ENCODE assay signal across 12 cellular contexts in genomic region chr1:26292735-26293134, GRCh38. TPM values are rescaled to one million over a fixed set of nuclear protein-coding genes. Genes with fewer than 3 reads are reported as not detected.
A peak's percentile ranks its signal among the peaks of the same experiment; 100 is the strongest.
DNase-seq lines count a peak whose midpoint lies in the region; ATAC-seq lines count a peak whose summit lies in the region.
"Not testable (repeated sequence)": the region's sequence is repeated elsewhere in the genome, so short reads cannot be mapped to it uniquely, and the experiment has no call there.
"Had no signal": no experiment of that assay in that cellular context is flagged by ENCODE, and none has a peak within 500 bp of the region (broad histone marks: within the 10 kb centered on the region; RNA-seq: fewer than 3 reads in every experiment).

No MANE protein-coding gene starts in this region.

- H3K4me1 Mint-ChIP-seq in CD4-positive, CD25-positive, alpha-beta regulatory T cell: peaks cover 7 to 67% (median 36%) of the 10 kb centered on the region in 4 donors
- peaks cover 52 to 71% (median 70%) of the 10 kb centered on the region in 3 donors for H3K4me1 Mint-ChIP-seq in T-cell
- H3K4me1 Mint-ChIP-seq in activated CD8-positive, alpha-beta T cell treated with anti-CD3 and anti-CD28 coated beads, Interleukin-2, amount 10 ng/mL, durations not matched to agents 7 days and 5 days (ENCODE audit: low read depth): peaks cover 45% of the 10 kb centered on the region
- H3K4me1 Mint-ChIP-seq in activated naive CD8-positive, alpha-beta T cell treated with anti-CD3 and anti-CD28 coated beads, Interleukin-2, amount 10 ng/mL, durations not matched to agents 7 days and 5 days: peaks cover 44% of the 10 kb centered on the region
- H3K4me1 Mint-ChIP-seq in naive B cell: peaks cover 73 to 83% (median 82%) of the 10 kb centered on the region in 3 donors
- H3K4me1 Mint-ChIP-seq in stimulated activated memory B cell treated with anti-CD40 and anti-IgM and Interleukin-4, amounts not matched to agents 10 μg/mL and 1 μg/mL and 100 μg/mL, for 72 hours: peaks cover 76% of the 10 kb centered on the region

- H3K27ac Mint-ChIP-seq in CD4-positive, CD25-positive, alpha-beta regulatory T cell: peak overlapping the region; percentile 80 to 100 (median 96)
- H3K27ac Mint-ChIP-seq in T-cell (peak overlapping the region; percentile 99 to 100), naive B cell (peak overlapping the region; percentile 84 to 98 (median 96))
- H3K27ac Mint-ChIP-seq in activated CD8-positive, alpha-beta T cell treated with anti-CD3 and anti-CD28 coated beads, Interleukin-2, amount 10 ng/mL, durations not matched to agents 7 days and 5 days: peak overlapping the region; percentile 4
- H3K27ac Mint-ChIP-seq in activated naive CD8-positive, alpha-beta T cell treated with anti-CD3 and anti-CD28 coated beads, Interleukin-2, amount 10 ng/mL, durations not matched to agents 7 days and 5 days: peak overlapping the region; percentile 15
- H3K27ac Mint-ChIP-seq in stimulated activated memory B cell treated with anti-CD40 and anti-IgM and Interleukin-4, amounts not matched to agents 10 μg/mL and 1 μg/mL and 100 μg/mL, for 72 hours: peak overlapping the region; percentile 95

- POLR2A ChIA-PET in T-cell (lab: Charles Lee): interaction anchor here in 1 of 2 donors (0.5 kb wide), 1 partner anchor 15 kb away, joined by 5 read pairs; no protein-coding TSS in a partner anchor
- POLR2A ChIA-PET in activated CD8-positive, alpha-beta T cell treated with anti-CD3 and anti-CD28 coated beads, Interleukin-2, amount 10 ng/mL, durations not matched to agents 7 days and 5 days (lab: Charles Lee): interaction anchor here (19.5 kb wide), 1 partner anchor 25 kb away, joined by 409 read pairs; the partner anchor contains the start of gene CD52
- POLR2A ChIA-PET in activated naive CD8-positive, alpha-beta T cell treated with anti-CD3 and anti-CD28 coated beads, Interleukin-2, amount 10 ng/mL, durations not matched to agents 7 days and 5 days (lab: Charles Lee): interaction anchor here (20.6 kb wide), 1 partner anchor 24 kb away, joined by 1079 read pairs; the partner anchor contains the start of genes CD52 and UBXN11

- not testable (repeated sequence) for H3K9ac ChIP-seq in Karpas-422 (ENCODE audit: low read length)

- not testable (repeated sequence) for H3K36me3 ChIP-seq in CD4-positive, CD25-positive, alpha-beta regulatory T cell (ENCODE audit: control insufficient read depth, insufficient read depth, low read length); Karpas-422 (ENCODE audit: insufficient read depth, low read length)

- H3K79me2 ChIP-seq in Karpas-422 (ENCODE audit: low read length): not testable (repeated sequence)

- CTCF ChIA-PET in T-cell (lab: Charles Lee): not testable (repeated sequence)
- CTCF ChIA-PET in activated CD8-positive, alpha-beta T cell treated with anti-CD3 and anti-CD28 coated beads, Interleukin-2, amount 10 ng/mL, durations not matched to agents 7 days and 5 days (lab: Charles Lee): interaction anchor here (1.0 kb wide), 1 partner anchor 10 kb away, joined by 3 read pairs; no protein-coding TSS in a partner anchor

- not testable (repeated sequence) for H3K9me2 ChIP-seq in Karpas-422 (replicated peaks; ENCODE audit: insufficient read depth, low read length)

- peak overlapping the region; percentile 11 for H3K27ac ChIP-seq in CD4-positive, CD25-positive, alpha-beta regulatory T cell (ENCODE audit: insufficient read depth, low read length, poor library complexity, severe bottlenecking)
- H3K27ac ChIP-seq in Karpas-422 (ENCODE audit: low read length): peak overlapping the region; percentile 98

- H3K9me3 Mint-ChIP-seq in CD4-positive, CD25-positive, alpha-beta regulatory T cell; T-cell; activated CD8-positive, alpha-beta T cell treated with anti-CD3 and anti-CD28 coated beads, Interleukin-2, amount 10 ng/mL, durations not matched to agents 7 days and 5 days (ENCODE audit: insufficient read depth); activated naive CD8-positive, alpha-beta T cell treated with anti-CD3 and anti-CD28 coated beads, Interleukin-2, amount 10 ng/mL, durations not matched to agents 7 days and 5 days; naive B cell; stimulated activated memory B cell treated with anti-CD40 and anti-IgM and Interleukin-4, amounts not matched to agents 10 μg/mL and 1 μg/mL and 100 μg/mL, for 72 hours: not testable (repeated sequence)

- not testable (repeated sequence) for H4K20me1 ChIP-seq in Karpas-422 (ENCODE audit: insufficient read depth, low read depth, low read length)

- DNase-seq in CD4-positive, CD25-positive, alpha-beta regulatory T cell; T-cell; activated CD8-positive, alpha-beta T cell treated with anti-CD3 and anti-CD28 coated beads, Interleukin-2, amount 10 ng/mL, durations not matched to agents 7 days and 5 days; activated naive CD8-positive, alpha-beta T cell treated with anti-CD3 and anti-CD28 coated beads, Interleukin-2, amount 10 ng/mL, durations not matched to agents 7 days and 5 days; naive B cell: not testable (repeated sequence)
- DNase-seq in Karpas-422: peak; percentile 52

- not testable (repeated sequence) for H3K27me3 ChIP-seq in CD4-positive, CD25-positive, alpha-beta regulatory T cell (ENCODE audit: control insufficient read depth, insufficient read depth, low read length); Karpas-422 (ENCODE audit: low read length)

- not testable (repeated sequence) for ATAC-seq in CD4-positive, CD25-positive, alpha-beta regulatory T cell (ENCODE audit: low read depth in 2 of 2); T-cell (replicated peaks in 1 of 4); activated CD8-positive, alpha-beta T cell treated with anti-CD3 and anti-CD28 coated beads, Interleukin-2, amount 10 ng/mL, durations not matched to agents 7 days and 5 days; activated naive CD8-positive, alpha-beta T cell treated with anti-CD3 and anti-CD28 coated beads, Interleukin-2, amount 10 ng/mL, durations not matched to agents 7 days and 5 days (ENCODE audit: low read depth); naive B cell (ENCODE audit: low read depth in 2 of 2); stimulated activated memory B cell treated with anti-CD40 and anti-IgM and Interleukin-4, amounts not matched to agents 10 μg/mL and 1 μg/mL and 100 μg/mL, for 72 hours

- H3K4me2 ChIP-seq in Karpas-422 (ENCODE audit: low read depth, low read length, poor library complexity, severe bottlenecking): not testable (repeated sequence)

- H3K36me3 Mint-ChIP-seq in CD4-positive, CD25-positive, alpha-beta regulatory T cell: peaks cover 11% of the 10 kb centered on the region
- not testable (repeated sequence) for H3K36me3 Mint-ChIP-seq in T-cell, naive B cell
- H3K36me3 Mint-ChIP-seq in activated CD8-positive, alpha-beta T cell treated with anti-CD3 and anti-CD28 coated beads, Interleukin-2, amount 10 ng/mL, durations not matched to agents 7 days and 5 days (ENCODE audit: low read depth): peaks cover 33% of the 10 kb centered on the region
- peaks cover 13% of the 10 kb centered on the region for H3K36me3 Mint-ChIP-seq in activated naive CD8-positive, alpha-beta T cell treated with anti-CD3 and anti-CD28 coated beads, Interleukin-2, amount 10 ng/mL, durations not matched to agents 7 days and 5 days
- peaks cover 19% of the 10 kb centered on the region for H3K36me3 Mint-ChIP-seq in stimulated activated memory B cell treated with anti-CD40 and anti-IgM and Interleukin-4, amounts not matched to agents 10 μg/mL and 1 μg/mL and 100 μg/mL, for 72 hours

- H3K27me3 Mint-ChIP-seq in CD4-positive, CD25-positive, alpha-beta regulatory T cell; T-cell; activated CD8-positive, alpha-beta T cell treated with anti-CD3 and anti-CD28 coated beads, Interleukin-2, amount 10 ng/mL, durations not matched to agents 7 days and 5 days (ENCODE audit: low read depth); activated naive CD8-positive, alpha-beta T cell treated with anti-CD3 and anti-CD28 coated beads, Interleukin-2, amount 10 ng/mL, durations not matched to agents 7 days and 5 days; naive B cell; stimulated activated memory B cell treated with anti-CD40 and anti-IgM and Interleukin-4, amounts not matched to agents 10 μg/mL and 1 μg/mL and 100 μg/mL, for 72 hours: not testable (repeated sequence)

- H3K9me3 ChIP-seq in CD4-positive, CD25-positive, alpha-beta regulatory T cell (ENCODE audit: control insufficient read depth in 2 of 2, low read length in 2 of 2); Karpas-422 (ENCODE audit: low read length): not testable (repeated sequence)

- H2AFZ ChIP-seq in Karpas-422 (ENCODE audit: low read length): not testable (repeated sequence)

- not testable (repeated sequence) for H3K4me3 Mint-ChIP-seq in CD4-positive, CD25-positive, alpha-beta regulatory T cell; T-cell; activated CD8-positive, alpha-beta T cell treated with anti-CD3 and anti-CD28 coated beads, Interleukin-2, amount 10 ng/mL, durations not matched to agents 7 days and 5 days; activated naive CD8-positive, alpha-beta T cell treated with anti-CD3 and anti-CD28 coated beads, Interleukin-2, amount 10 ng/mL, durations not matched to agents 7 days and 5 days; stimulated activated memory B cell treated with anti-CD40 and anti-IgM and Interleukin-4, amounts not matched to agents 10 μg/mL and 1 μg/mL and 100 μg/mL, for 72 hours
- peak overlapping the region in 7 of 8 donors; percentile 66 to 88 (median 78) for H3K4me3 Mint-ChIP-seq in naive B cell

- H3K4me1 ChIP-seq in CD4-positive, CD25-positive, alpha-beta regulatory T cell (ENCODE audit: control insufficient read depth, insufficient read depth, low read length, poor library complexity, severe bottlenecking): peaks cover 53% of the 10 kb centered on the region
- H3K4me1 ChIP-seq in Karpas-422 (ENCODE audit: low read length): peaks cover 55% of the 10 kb centered on the region

- not testable (repeated sequence) for H3K4me3 ChIP-seq in CD4-positive, CD25-positive, alpha-beta regulatory T cell (ENCODE audit: low read depth, low read length); Karpas-422 (ENCODE audit: low read length)

RNA-seq across cellular contexts. Expression of gene SH3BGRL3, which starts 12.8 kb away (rescaled TPM):
- 404 TPM for total RNA-seq in CD4-positive, CD25-positive, alpha-beta regulatory T cell
- polyA plus RNA-seq in CD4-positive, CD25-positive, alpha-beta regulatory T cell: 1,000 to 10,000 TPM; 1,085 to 1,853 (median 1,299) TPM
- 108 and 143 TPM in 2 replicates for total RNA-seq in Karpas-422 (2014; rRNA removed; shearing (Covaris generic); ENCODE audit: low replicate concordance)
- 100 to 1,000 TPM; 218 to 457 (median 370) TPM for total RNA-seq in T-cell
- total RNA-seq in activated CD8-positive, alpha-beta T cell treated with anti-CD3 and anti-CD28 coated beads, Interleukin-2, amount 10 ng/mL, durations not matched to agents 7 days and 5 days: 100 to 1,000 TPM; 795 to 814 TPM
- total RNA-seq in activated naive CD8-positive, alpha-beta T cell treated with anti-CD3 and anti-CD28 coated beads, Interleukin-2, amount 10 ng/mL, durations not matched to agents 7 days and 5 days: 100 to 1,000 TPM; 531 to 542 TPM
- 1,000 to 10,000 TPM in 2 of 6 donors, 100 to 1,000 TPM in 4; 624 to 1,205 (median 832) TPM for polyA plus RNA-seq in naive B cell (ENCODE audit: low read depth in 6 of 6)

RNA-seq across cellular contexts. Expression of gene UBXN11, which starts 13.7 kb away (rescaled TPM):
- 30.8 TPM for total RNA-seq in CD4-positive, CD25-positive, alpha-beta regulatory T cell
- 10 to 100 TPM in 3 of 4 donors, 1 to 10 TPM in 1; 8.1 to 15.2 (median 11.0) TPM for polyA plus RNA-seq in CD4-positive, CD25-positive, alpha-beta regulatory T cell
- 20.7 and 56.0 TPM in 2 replicates for total RNA-seq in Karpas-422 (2014; rRNA removed; shearing (Covaris generic); ENCODE audit: low replicate concordance)
- 100 to 1,000 TPM in 3 of 5 donors, 10 to 100 TPM in 2; 39.5 to 112 (median 104) TPM for total RNA-seq in T-cell
- 10 to 100 TPM; 34.4 to 40.9 TPM for total RNA-seq in activated CD8-positive, alpha-beta T cell treated with anti-CD3 and anti-CD28 coated beads, Interleukin-2, amount 10 ng/mL, durations not matched to agents 7 days and 5 days
- 10 to 100 TPM; 60.5 to 64.1 TPM for total RNA-seq in activated naive CD8-positive, alpha-beta T cell treated with anti-CD3 and anti-CD28 coated beads, Interleukin-2, amount 10 ng/mL, durations not matched to agents 7 days and 5 days
- 10 to 100 TPM in 2 of 6 donors, 1 to 10 TPM in 4; 4.3 to 15.7 (median 6.9) TPM for polyA plus RNA-seq in naive B cell (ENCODE audit: low read depth in 6 of 6)

RNA-seq across cellular contexts. Expression of gene CD52, which starts 25.0 kb away (rescaled TPM):
- total RNA-seq in CD4-positive, CD25-positive, alpha-beta regulatory T cell: 1,528 TPM
- polyA plus RNA-seq in CD4-positive, CD25-positive, alpha-beta regulatory T cell: over 10,000 TPM in 2 of 4 donors, 1,000 to 10,000 TPM in 2; 9,467 to 12,173 (median 10,919) TPM
- 614 and 735 TPM in 2 replicates for total RNA-seq in Karpas-422 (2014; rRNA removed; shearing (Covaris generic); ENCODE audit: low replicate concordance)
- 1,000 to 10,000 TPM in 4 of 5 donors, 100 to 1,000 TPM in 1; 994 to 1,121 (median 1,054) TPM for total RNA-seq in T-cell
- 1,000 to 10,000 TPM; 1,112 to 1,180 TPM for total RNA-seq in activated CD8-positive, alpha-beta T cell treated with anti-CD3 and anti-CD28 coated beads, Interleukin-2, amount 10 ng/mL, durations not matched to agents 7 days and 5 days
- 1,000 to 10,000 TPM; 1,078 to 1,088 TPM for total RNA-seq in activated naive CD8-positive, alpha-beta T cell treated with anti-CD3 and anti-CD28 coated beads, Interleukin-2, amount 10 ng/mL, durations not matched to agents 7 days and 5 days
- over 10,000 TPM; 10,565 to 16,920 (median 13,137) TPM for polyA plus RNA-seq in naive B cell (ENCODE audit: low read depth in 6 of 6)
- total RNA-seq: A673, Caco-2, HT1080, SJCRH30 had no signal
- polyA plus RNA-seq: BJ had no signal

RNA-seq across cellular contexts. Expression of gene CEP85, which starts 58.7 kb away (rescaled TPM):
- 18.0 TPM for total RNA-seq in CD4-positive, CD25-positive, alpha-beta regulatory T cell
- polyA plus RNA-seq in CD4-positive, CD25-positive, alpha-beta regulatory T cell: 1 to 10 TPM; 6.5 to 9.8 (median 7.7) TPM
- total RNA-seq in Karpas-422 (2014; rRNA removed; shearing (Covaris generic); ENCODE audit: low replicate concordance): 23.8 and 31.5 TPM in 2 replicates
- total RNA-seq in T-cell: 10 to 100 TPM; 14.2 to 28.5 (median 20.7) TPM
- 10 to 100 TPM; 48.7 to 49.1 TPM for total RNA-seq in activated CD8-positive, alpha-beta T cell treated with anti-CD3 and anti-CD28 coated beads, Interleukin-2, amount 10 ng/mL, durations not matched to agents 7 days and 5 days
- total RNA-seq in activated naive CD8-positive, alpha-beta T cell treated with anti-CD3 and anti-CD28 coated beads, Interleukin-2, amount 10 ng/mL, durations not matched to agents 7 days and 5 days: 10 to 100 TPM; 36.0 to 37.2 TPM
- 1 to 10 TPM; 2.5 to 8.2 (median 4.9) TPM for polyA plus RNA-seq in naive B cell (ENCODE audit: low read depth in 6 of 6)

Comparison
In these comparisons a context has a peak if more than half of its experiments do, and no peak if none do; other contexts are left out.
1. H3K27ac Mint-ChIP-seq: peak in every context shown above with its lines; median percentile 100 in T-cell; 96 in CD4-positive, CD25-positive, alpha-beta regulatory T cell; 96 in naive B cell; 95 in stimulated activated memory B cell treated with anti-CD40 and anti-IgM and Interleukin-4, amounts not matched to agents 10 μg/mL and 1 μg/mL and 100 μg/mL, for 72 hours; 15 in activated naive CD8-positive, alpha-beta T cell treated with anti-CD3 and anti-CD28 coated beads, Interleukin-2, amount 10 ng/mL, durations not matched to agents 7 days and 5 days; 4 in activated CD8-positive, alpha-beta T cell treated with anti-CD3 and anti-CD28 coated beads, Interleukin-2, amount 10 ng/mL, durations not matched to agents 7 days and 5 days.